Comparison of ENCODE assay signal across 11 cellular contexts in genomic region chr3:106765342-106765741, GRCh38.
DNase-seq lines count a peak whose midpoint lies in the region; ATAC-seq lines count a peak whose summit lies in the region.
"Had no signal": no experiment of that assay in that cellular context is flagged by ENCODE, and none has a peak within 500 bp of the region (broad histone marks: within the 10 kb centered on the region; RNA-seq: fewer than 3 reads in every experiment).

No MANE protein-coding gene starts in this region.

- H3K36me3 Mint-ChIP-seq in activated naive CD4-positive, alpha-beta T cell treated with anti-CD3 and anti-CD28 coated beads, Interleukin-2, amount 10 ng/mL, durations not matched to agents 7 days and 5 days, result no peaks in the 10 kb centered on the region
- H3K36me3 Mint-ChIP-seq: T-cell had no signal

- CTCF ChIA-PET in activated naive CD4-positive, alpha-beta T cell treated with anti-CD3 and anti-CD28 coated beads, Interleukin-2, amount 10 ng/mL, durations not matched to agents 7 days and 5 days (lab: Charles Lee), result no interaction called here

- no peaks in the 10 kb centered on the region for H3K4me1 Mint-ChIP-seq in activated naive CD4-positive, alpha-beta T cell treated with anti-CD3 and anti-CD28 coated beads, Interleukin-2, amount 10 ng/mL, durations not matched to agents 7 days and 5 days
- H3K4me1 Mint-ChIP-seq: T-cell had no signal

- H3K27me3 Mint-ChIP-seq in activated naive CD4-positive, alpha-beta T cell treated with anti-CD3 and anti-CD28 coated beads, Interleukin-2, amount 10 ng/mL, durations not matched to agents 7 days and 5 days, result no peaks in the 10 kb centered on the region
- H3K27me3 Mint-ChIP-seq: T-cell had no signal

- no peaks in the 10 kb centered on the region for H3K9me3 Mint-ChIP-seq in activated naive CD4-positive, alpha-beta T cell treated with anti-CD3 and anti-CD28 coated beads, Interleukin-2, amount 10 ng/mL, durations not matched to agents 7 days and 5 days
- H3K9me3 Mint-ChIP-seq: T-cell had no signal

- no peak overlapping the region for H3K27ac Mint-ChIP-seq in activated naive CD4-positive, alpha-beta T cell treated with anti-CD3 and anti-CD28 coated beads, Interleukin-2, amount 10 ng/mL, durations not matched to agents 7 days and 5 days
- H3K27ac Mint-ChIP-seq: T-cell had no signal

- ATAC-seq in GM18520 (IDR thresholded peaks at IDR 0.05; ENCODE audit: unreplicated experiment) (no peak), left lobe of liver (no peak)
- ATAC-seq: T-cell had no signal

- peak; percentile 12 for DNase-seq in 8988T
- DNase-seq in HPDE6-E6E7 (ENCODE audit: extremely low spot score), result peak; percentile 62
- DNase-seq in amniotic epithelial cell (ENCODE audit: low read depth), result peak; percentile 85
- DNase-seq in glomerular visceral epithelial cell (ENCODE audit: extremely low spot score), result peak; percentile 89
- no peak for DNase-seq in activated naive CD4-positive, alpha-beta T cell treated with anti-CD3 and anti-CD28 coated beads, Interleukin-2, amount 10 ng/mL, durations not matched to agents 7 days and 5 days
- DNase-seq in activated CD8-positive, alpha-beta memory T cell treated with anti-CD3 and anti-CD28 coated beads, Interleukin-2, amount 50 U/mL, for 48 hours, result no peak
- DNase-seq in left lobe of liver (ENCODE audit: low spot score), result no peak
- DNase-seq: activated gamma-delta T cell treated with Interleukin-2 at 50 U/mL for 16 hours, mesendoderm, T-cell had no signal

- H3K4me3 Mint-ChIP-seq in activated naive CD4-positive, alpha-beta T cell treated with anti-CD3 and anti-CD28 coated beads, Interleukin-2, amount 10 ng/mL, durations not matched to agents 7 days and 5 days, result no peak overlapping the region
- H3K4me3 Mint-ChIP-seq: T-cell had no signal

Comparison
In these comparisons a context has a peak if more than half of its experiments do, and no peak if none do; other contexts are left out.
1. DNase-seq: peak in 8988T (single experiment), HPDE6-E6E7 (single experiment), amniotic epithelial cell (single experiment) and glomerular visceral epithelial cell (single experiment); none in activated naive CD4-positive, alpha-beta T cell treated with anti-CD3 and anti-CD28 coated beads, Interleukin-2, amount 10 ng/mL, durations not matched to agents 7 days and 5 days (single experiment), activated CD8-positive, alpha-beta memory T cell treated with anti-CD3 and anti-CD28 coated beads, Interleukin-2, amount 50 U/mL, for 48 hours (single experiment) and left lobe of liver (single experiment).